ENCODE assay signal across 1 cellular context in the genomic region with DNA sequence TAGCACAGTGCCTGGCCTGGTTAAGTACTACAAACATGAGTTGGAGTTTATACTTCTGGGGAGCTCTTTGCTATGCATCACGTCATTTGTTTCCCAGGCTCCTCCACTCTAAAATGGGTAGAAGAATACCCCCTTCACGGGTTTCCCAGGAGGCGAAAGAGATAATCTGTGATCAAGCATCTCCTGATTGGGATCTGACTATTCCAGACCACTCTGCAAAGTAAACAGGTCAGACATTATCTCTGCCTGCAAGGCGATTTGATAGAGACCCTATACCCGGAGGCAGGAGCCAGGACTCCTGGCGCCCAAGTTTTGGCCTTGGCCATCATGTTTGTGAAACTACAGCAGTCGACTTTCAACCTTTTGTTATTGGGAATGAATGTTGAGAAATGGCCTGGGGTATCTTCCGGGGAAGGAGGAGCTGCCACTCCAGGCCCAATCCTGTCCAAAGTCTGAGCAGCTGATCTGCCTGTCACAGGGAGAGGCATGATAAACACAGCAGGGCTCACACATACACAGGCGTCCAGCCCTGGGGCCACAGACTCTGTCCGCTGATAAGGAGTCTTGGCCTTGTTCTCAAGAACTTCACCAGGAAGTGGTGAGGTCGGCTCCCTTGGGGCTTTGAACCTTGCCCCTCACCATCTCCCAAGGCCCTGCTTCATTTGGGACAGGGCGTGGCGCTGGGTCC.
TF ChIP-seq lines count a peak whose summit lies in the region.

No MANE protein-coding gene starts in this region.

TF ChIP-seq in K562, 482 proteins besides CTCF, POLR2A, EP300 and RAD21 (continued from another document and continues in another):
- TF ChIP-seq, protein P1, sequence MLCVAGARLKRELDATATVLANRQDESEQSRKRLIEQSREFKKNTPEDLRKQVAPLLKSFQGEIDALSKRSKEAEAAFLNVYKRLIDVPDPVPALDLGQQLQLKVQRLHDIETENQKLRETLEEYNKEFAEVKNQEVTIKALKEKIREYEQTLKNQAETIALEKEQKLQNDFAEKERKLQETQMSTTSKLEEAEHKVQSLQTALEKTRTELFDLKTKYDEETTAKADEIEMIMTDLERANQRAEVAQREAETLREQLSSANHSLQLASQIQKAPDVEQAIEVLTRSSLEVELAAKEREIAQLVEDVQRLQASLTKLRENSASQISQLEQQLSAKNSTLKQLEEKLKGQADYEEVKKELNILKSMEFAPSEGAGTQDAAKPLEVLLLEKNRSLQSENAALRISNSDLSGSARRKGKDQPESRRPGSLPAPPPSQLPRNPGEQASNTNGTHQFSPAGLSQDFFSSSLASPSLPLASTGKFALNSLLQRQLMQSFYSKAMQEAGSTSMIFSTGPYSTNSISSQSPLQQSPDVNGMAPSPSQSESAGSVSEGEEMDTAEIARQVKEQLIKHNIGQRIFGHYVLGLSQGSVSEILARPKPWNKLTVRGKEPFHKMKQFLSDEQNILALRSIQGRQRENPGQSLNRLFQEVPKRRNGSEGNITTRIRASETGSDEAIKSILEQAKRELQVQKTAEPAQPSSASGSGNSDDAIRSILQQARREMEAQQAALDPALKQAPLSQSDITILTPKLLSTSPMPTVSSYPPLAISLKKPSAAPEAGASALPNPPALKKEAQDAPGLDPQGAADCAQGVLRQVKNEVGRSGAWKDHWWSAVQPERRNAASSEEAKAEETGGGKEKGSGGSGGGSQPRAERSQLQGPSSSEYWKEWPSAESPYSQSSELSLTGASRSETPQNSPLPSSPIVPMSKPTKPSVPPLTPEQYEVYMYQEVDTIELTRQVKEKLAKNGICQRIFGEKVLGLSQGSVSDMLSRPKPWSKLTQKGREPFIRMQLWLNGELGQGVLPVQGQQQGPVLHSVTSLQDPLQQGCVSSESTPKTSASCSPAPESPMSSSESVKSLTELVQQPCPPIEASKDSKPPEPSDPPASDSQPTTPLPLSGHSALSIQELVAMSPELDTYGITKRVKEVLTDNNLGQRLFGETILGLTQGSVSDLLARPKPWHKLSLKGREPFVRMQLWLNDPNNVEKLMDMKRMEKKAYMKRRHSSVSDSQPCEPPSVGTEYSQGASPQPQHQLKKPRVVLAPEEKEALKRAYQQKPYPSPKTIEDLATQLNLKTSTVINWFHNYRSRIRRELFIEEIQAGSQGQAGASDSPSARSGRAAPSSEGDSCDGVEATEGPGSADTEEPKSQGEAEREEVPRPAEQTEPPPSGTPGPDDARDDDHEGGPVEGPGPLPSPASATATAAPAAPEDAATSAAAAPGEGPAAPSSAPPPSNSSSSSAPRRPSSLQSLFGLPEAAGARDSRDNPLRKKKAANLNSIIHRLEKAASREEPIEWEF (CRISPR knock-in tag; IDR thresholded peaks at IDR 0.05): 0 out of 2 replicates have a peak, but pooled peaks have one; percentile 58
- TF ChIP-seq, protein P2, sequence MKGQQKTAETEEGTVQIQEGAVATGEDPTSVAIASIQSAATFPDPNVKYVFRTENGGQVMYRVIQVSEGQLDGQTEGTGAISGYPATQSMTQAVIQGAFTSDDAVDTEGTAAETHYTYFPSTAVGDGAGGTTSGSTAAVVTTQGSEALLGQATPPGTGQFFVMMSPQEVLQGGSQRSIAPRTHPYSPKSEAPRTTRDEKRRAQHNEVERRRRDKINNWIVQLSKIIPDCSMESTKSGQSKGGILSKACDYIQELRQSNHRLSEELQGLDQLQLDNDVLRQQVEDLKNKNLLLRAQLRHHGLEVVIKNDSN (CRISPR knock-in tag; IDR thresholded peaks at IDR 0.05): peak; percentile 31; the same call in 1 of the 2 replicates
- TF ChIP-seq DACH1 (IDR thresholded peaks at IDR 0.05; ENCODE audit: partially characterized antibody): peak; percentile 86
- TF ChIP-seq ESRRB (CRISPR knock-in tag; IDR thresholded peaks at IDR 0.05; ENCODE audit: borderline replicate concordance): no peak
- TF ChIP-seq, protein P3, sequence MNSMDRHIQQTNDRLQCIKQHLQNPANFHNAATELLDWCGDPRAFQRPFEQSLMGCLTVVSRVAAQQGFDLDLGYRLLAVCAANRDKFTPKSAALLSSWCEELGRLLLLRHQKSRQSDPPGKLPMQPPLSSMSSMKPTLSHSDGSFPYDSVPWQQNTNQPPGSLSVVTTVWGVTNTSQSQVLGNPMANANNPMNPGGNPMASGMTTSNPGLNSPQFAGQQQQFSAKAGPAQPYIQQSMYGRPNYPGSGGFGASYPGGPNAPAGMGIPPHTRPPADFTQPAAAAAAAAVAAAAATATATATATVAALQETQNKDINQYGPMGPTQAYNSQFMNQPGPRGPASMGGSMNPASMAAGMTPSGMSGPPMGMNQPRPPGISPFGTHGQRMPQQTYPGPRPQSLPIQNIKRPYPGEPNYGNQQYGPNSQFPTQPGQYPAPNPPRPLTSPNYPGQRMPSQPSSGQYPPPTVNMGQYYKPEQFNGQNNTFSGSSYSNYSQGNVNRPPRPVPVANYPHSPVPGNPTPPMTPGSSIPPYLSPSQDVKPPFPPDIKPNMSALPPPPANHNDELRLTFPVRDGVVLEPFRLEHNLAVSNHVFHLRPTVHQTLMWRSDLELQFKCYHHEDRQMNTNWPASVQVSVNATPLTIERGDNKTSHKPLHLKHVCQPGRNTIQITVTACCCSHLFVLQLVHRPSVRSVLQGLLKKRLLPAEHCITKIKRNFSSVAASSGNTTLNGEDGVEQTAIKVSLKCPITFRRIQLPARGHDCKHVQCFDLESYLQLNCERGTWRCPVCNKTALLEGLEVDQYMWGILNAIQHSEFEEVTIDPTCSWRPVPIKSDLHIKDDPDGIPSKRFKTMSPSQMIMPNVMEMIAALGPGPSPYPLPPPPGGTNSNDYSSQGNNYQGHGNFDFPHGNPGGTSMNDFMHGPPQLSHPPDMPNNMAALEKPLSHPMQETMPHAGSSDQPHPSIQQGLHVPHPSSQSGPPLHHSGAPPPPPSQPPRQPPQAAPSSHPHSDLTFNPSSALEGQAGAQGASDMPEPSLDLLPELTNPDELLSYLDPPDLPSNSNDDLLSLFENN (IDR thresholded peaks at IDR 0.05; ENCODE audit: low read depth in 2 of 2, low read length in 2 of 2): 0 out of 4 replicates have a peak, but pooled peaks of 1 of the 2 experiments have one; percentile 53
- peak; percentile 86 for TF ChIP-seq NFIC (IDR thresholded peaks at IDR 0.05)
- TF ChIP-seq LEF1 (IDR thresholded peaks at IDR 0.05): peak; percentile 61; the same call in 1 of the 2 replicates
- TF ChIP-seq CBFA2T2 (conservative IDR thresholded peaks at IDR 0.05): peak; percentile 95
- peak; percentile 93 for TF ChIP-seq TAL1 (IDR thresholded peaks at IDR 0.05)
- TF ChIP-seq, protein P4, sequence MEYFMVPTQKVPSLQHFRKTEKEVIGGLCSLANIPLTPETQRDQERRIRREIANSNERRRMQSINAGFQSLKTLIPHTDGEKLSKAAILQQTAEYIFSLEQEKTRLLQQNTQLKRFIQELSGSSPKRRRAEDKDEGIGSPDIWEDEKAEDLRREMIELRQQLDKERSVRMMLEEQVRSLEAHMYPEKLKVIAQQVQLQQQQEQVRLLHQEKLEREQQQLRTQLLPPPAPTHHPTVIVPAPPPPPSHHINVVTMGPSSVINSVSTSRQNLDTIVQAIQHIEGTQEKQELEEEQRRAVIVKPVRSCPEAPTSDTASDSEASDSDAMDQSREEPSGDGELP (CRISPR knock-in tag; IDR thresholded peaks at IDR 0.05; ENCODE audit: borderline replicate concordance): peak; percentile 97
- no peak for TF ChIP-seq ZNF3 (CRISPR knock-in tag; IDR thresholded peaks at IDR 0.05)
- TF ChIP-seq KLF16 (IDR thresholded peaks at IDR 0.05): peak; percentile 92
- no peak for TF ChIP-seq KDM2B (CRISPR knock-in tag; IDR thresholded peaks at IDR 0.05)
- TF ChIP-seq CEBPB (tag; IDR thresholded peaks at IDR 0.05): peak; percentile 58
- TF ChIP-seq SMARCE1 (IDR thresholded peaks at IDR 0.05): peak; percentile 65; the same call in 1 of the 2 replicates
- peak; percentile 34; the same call in 1 of the 2 replicates for TF ChIP-seq NR2C1 (IDR thresholded peaks at IDR 0.05)
- TF ChIP-seq NR2C1 (tag; IDR thresholded peaks at IDR 0.05): no peak; the same call in 1 of the 2 replicates
- no peak for TF ChIP-seq CEBPG (CRISPR knock-in tag; IDR thresholded peaks at IDR 0.05)
- 0 out of 4 replicates have a peak, but pooled peaks of 1 of the 2 experiments have one; percentile 23 for TF ChIP-seq CEBPG (tag; conservative IDR thresholded peaks at IDR 0.05 in 1 of 2, IDR thresholded peaks at IDR 0.05 in 1 of 2)
- TF ChIP-seq STAT5B (CRISPR knock-in tag; IDR thresholded peaks at IDR 0.05): no peak
- peak; percentile 51; the same call in 1 of the 2 replicates for TF ChIP-seq ETV5 (CRISPR knock-in tag; IDR thresholded peaks at IDR 0.05; ENCODE audit: low read depth)
- no peak for TF ChIP-seq ZKSCAN8 (CRISPR knock-in tag; IDR thresholded peaks at IDR 0.05)
- TF ChIP-seq TAF1 (IDR thresholded peaks at IDR 0.05; ENCODE audit: control insufficient read depth, extremely low read depth, insufficient read depth, low read length, severe bottlenecking): peak; percentile 34
- TF ChIP-seq NCOA1 (IDR thresholded peaks at IDR 0.05; ENCODE audit: low read depth): peak; percentile 35; the same call in 1 of the 2 replicates
- peak; percentile 81; the same call in 1 of the 2 replicates for TF ChIP-seq ZBTB7A (IDR thresholded peaks at IDR 0.05; ENCODE audit: borderline replicate concordance, control insufficient read depth, low read depth, low read length)
- TF ChIP-seq, protein P5, sequence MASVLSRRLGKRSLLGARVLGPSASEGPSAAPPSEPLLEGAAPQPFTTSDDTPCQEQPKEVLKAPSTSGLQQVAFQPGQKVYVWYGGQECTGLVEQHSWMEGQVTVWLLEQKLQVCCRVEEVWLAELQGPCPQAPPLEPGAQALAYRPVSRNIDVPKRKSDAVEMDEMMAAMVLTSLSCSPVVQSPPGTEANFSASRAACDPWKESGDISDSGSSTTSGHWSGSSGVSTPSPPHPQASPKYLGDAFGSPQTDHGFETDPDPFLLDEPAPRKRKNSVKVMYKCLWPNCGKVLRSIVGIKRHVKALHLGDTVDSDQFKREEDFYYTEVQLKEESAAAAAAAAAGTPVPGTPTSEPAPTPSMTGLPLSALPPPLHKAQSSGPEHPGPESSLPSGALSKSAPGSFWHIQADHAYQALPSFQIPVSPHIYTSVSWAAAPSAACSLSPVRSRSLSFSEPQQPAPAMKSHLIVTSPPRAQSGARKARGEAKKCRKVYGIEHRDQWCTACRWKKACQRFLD (CRISPR knock-in tag; IDR thresholded peaks at IDR 0.05): no peak
- TF ChIP-seq ZNF583 (CRISPR knock-in tag; IDR thresholded peaks at IDR 0.05): peak; percentile 60; the same call in 1 of the 2 replicates
- TF ChIP-seq, protein P6, sequence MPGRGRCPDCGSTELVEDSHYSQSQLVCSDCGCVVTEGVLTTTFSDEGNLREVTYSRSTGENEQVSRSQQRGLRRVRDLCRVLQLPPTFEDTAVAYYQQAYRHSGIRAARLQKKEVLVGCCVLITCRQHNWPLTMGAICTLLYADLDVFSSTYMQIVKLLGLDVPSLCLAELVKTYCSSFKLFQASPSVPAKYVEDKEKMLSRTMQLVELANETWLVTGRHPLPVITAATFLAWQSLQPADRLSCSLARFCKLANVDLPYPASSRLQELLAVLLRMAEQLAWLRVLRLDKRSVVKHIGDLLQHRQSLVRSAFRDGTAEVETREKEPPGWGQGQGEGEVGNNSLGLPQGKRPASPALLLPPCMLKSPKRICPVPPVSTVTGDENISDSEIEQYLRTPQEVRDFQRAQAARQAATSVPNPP (IDR thresholded peaks at IDR 0.05; ENCODE audit: borderline replicate concordance, insufficient read depth, insufficient read length): no peak
- peak; percentile 59; the same call in 1 of the 2 replicates for TF ChIP-seq BHLHE40 (IDR thresholded peaks at IDR 0.05; ENCODE audit: low read length)
- TF ChIP-seq, protein P7, sequence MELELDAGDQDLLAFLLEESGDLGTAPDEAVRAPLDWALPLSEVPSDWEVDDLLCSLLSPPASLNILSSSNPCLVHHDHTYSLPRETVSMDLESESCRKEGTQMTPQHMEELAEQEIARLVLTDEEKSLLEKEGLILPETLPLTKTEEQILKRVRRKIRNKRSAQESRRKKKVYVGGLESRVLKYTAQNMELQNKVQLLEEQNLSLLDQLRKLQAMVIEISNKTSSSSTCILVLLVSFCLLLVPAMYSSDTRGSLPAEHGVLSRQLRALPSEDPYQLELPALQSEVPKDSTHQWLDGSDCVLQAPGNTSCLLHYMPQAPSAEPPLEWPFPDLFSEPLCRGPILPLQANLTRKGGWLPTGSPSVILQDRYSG (tag; conservative IDR thresholded peaks at IDR 0.05; ENCODE audit: low read depth): peak; percentile 29; the same call in 1 of the 2 replicates
- TF ChIP-seq ZBTB1 (CRISPR knock-in tag; IDR thresholded peaks at IDR 0.05; ENCODE audit: borderline replicate concordance, low read depth): no peak
- peak; percentile 49 for TF ChIP-seq L3MBTL2 (IDR thresholded peaks at IDR 0.05)
- peak; percentile 63; the same call in 1 of the 2 replicates for TF ChIP-seq CC2D1A (IDR thresholded peaks at IDR 0.05)
- no peak for TF ChIP-seq PRMT5 (CRISPR knock-in tag; IDR thresholded peaks at IDR 0.05)
- peak; percentile 87 for TF ChIP-seq PML (IDR thresholded peaks at IDR 0.05; ENCODE audit: low read length)
- TF ChIP-seq NCOR1 (IDR thresholded peaks at IDR 0.05): peak; percentile 93
- peak; percentile 40; the same call in 1 of the 2 replicates for TF ChIP-seq MTA3 (IDR thresholded peaks at IDR 0.05; ENCODE audit: borderline replicate concordance)
- 0 out of 2 replicates have a peak, but pooled peaks have one; percentile 9 for TF ChIP-seq ZNF24 (IDR thresholded peaks at IDR 0.05)
- peak; percentile 90 for TF ChIP-seq TCF3 (CRISPR knock-in tag; IDR thresholded peaks at IDR 0.05)
- TF ChIP-seq ATF1 (CRISPR knock-in tag; IDR thresholded peaks at IDR 0.05): no peak
- peak; percentile 41 for TF ChIP-seq ATF1 (tag; IDR thresholded peaks at IDR 0.05)
- TF ChIP-seq RAD51 (IDR thresholded peaks at IDR 0.05; ENCODE audit: borderline replicate concordance, low read depth): peak; percentile 49; the same call in 1 of the 2 replicates
- peak; percentile 34 for TF ChIP-seq ZFP36 (IDR thresholded peaks at IDR 0.05; ENCODE audit: low read depth, low read length, partially characterized antibody)
- no peak for TF ChIP-seq NR2C2 (CRISPR knock-in tag; IDR thresholded peaks at IDR 0.05)
- peak; percentile 65 for TF ChIP-seq NR2C2 (tag; IDR thresholded peaks at IDR 0.05)
- peak; percentile 97 for TF ChIP-seq POLR2AphosphoS5 (IDR thresholded peaks at IDR 0.05; ENCODE audit: control insufficient read depth, insufficient read depth, low read depth, low read length)
- no peak for TF ChIP-seq SRSF9 (IDR thresholded peaks at IDR 0.05; ENCODE audit: borderline replicate concordance, low read depth, low read length)
